ENCODE assay signal across 8 cellular contexts in the genomic region with DNA sequence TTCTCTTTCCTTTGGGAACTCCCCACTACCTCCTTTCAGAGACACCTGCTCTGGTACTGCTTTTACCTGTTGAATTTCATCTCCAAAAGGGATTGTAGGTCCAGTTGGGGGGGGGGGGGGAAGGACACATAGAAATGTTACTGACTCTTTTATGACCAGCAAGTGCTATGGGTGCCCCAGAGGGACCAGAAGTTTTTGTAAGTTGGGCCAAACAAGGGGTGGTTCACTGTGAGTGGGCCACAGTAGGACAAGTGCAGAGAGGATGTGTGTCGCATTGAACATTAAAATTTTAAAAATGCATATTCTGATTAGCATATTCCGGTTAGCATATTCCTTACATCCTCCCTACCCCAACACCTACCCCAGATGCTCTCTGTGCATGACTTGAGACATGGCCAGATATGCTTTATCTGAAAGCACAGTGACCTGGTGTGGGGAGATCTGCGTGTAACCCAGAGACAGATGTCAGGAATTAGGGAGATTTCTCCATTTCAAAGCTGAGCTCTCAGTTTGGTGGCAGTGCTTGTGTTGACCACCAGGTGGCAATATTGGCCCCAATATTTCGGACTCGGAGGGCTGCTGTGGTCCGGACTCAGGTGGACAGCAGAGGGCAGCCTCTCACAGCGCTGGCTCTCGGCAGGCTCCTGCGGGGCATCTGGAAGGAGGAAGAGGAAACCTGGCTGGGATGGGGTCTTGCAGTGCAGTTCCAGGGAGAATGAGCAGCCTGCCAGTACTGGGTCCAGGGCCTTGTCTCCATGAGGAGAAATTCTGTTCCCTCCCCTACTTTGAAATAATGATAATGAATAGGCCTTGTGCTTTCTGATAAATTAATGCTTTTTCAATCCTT.
DNase-seq lines count a peak whose midpoint lies in the region; ATAC-seq and TF ChIP-seq lines count a peak whose summit lies in the region.

No MANE protein-coding gene starts in this region.

- ATAC-seq in GM19043 (IDR thresholded peaks at IDR 0.05; ENCODE audit: low read depth, unreplicated experiment) (peak; percentile 76), HG03469 (IDR thresholded peaks at IDR 0.05; ENCODE audit: unreplicated experiment) (peak; percentile 45)

- peak; percentile 68 for DNase-seq in AG09319 (ENCODE audit: extremely low read depth, low read depth)
- peak; percentile 68 to 91 for DNase-seq in NCI-H526 (lab: John Stamatoyannopoulos, UW)
- DNase-seq in activated CD4-positive, alpha-beta T cell treated with anti-CD3 and anti-CD28 coated beads for 4 hours = peak; percentile 73 to 76
- peak; percentile 10 to 68 for DNase-seq in cerebellar nuclear complex (lab: John Stamatoyannopoulos, UW)
- DNase-seq in stimulated activated CD4-positive, alpha-beta T cell treated with anti-CD3 and anti-CD28 coated beads, Interleukin-2, amount 100 ng/mL, for 24 hours = peak; percentile 80 to 84

- H3K27me3 ChIP-seq in layer of hippocampus (ENCODE audit: control insufficient read depth, insufficient read depth, low read length) = no peaks in the 10 kb centered on the region

- peak; percentile 100 for TF ChIP-seq CTCF in AG09319 (IDR thresholded peaks at IDR 0.05; ENCODE audit: low read depth, low read length)

- H3K27ac ChIP-seq in layer of hippocampus (ENCODE audit: low read depth, low read length) = peak overlapping the region; percentile 42

Comparison
In these comparisons a context has a peak if more than half of its experiments do, and no peak if none do; other contexts are left out.
1. Peak in every context shown above with its lines: DNase-seq, ATAC-seq and H3K27ac ChIP-seq.